In genomic region chr13:28574617-28575142, GRCh38 we compare ENCODE assay signal across 8 cellular contexts.
DNase-seq lines count a peak whose midpoint lies in the region; ATAC-seq and TF ChIP-seq lines count a peak whose summit lies in the region.

No MANE protein-coding gene starts in this region.

- H3K9me3 Mint-ChIP-seq in naive thymus-derived CD8-positive, alpha-beta T cell = no peaks in the 10 kb centered on the region

- no peak for TF ChIP-seq CTCF in RWPE1 (conservative IDR thresholded peaks at IDR 0.05; ENCODE audit: low read depth)
- TF ChIP-seq CTCF in fibroblast of lung (conservative IDR thresholded peaks at IDR 0.05 in 1 of 2, IDR thresholded peaks at IDR 0.05 in 1 of 2; ENCODE audit: low read depth in 1 of 2, low read length in 2 of 2) = no peak
- TF ChIP-seq CTCF in thyroid gland (IDR thresholded peaks at IDR 0.05) = no peak

- 76 to 78% methylated on average over 10 of the region's 10 CpGs for WGBS in thyroid gland, 2 donors

- H4K20me1 ChIP-seq in fibroblast of lung (ENCODE audit: control insufficient read depth, extremely low read depth, insufficient read depth, low read length) = no peaks in the 10 kb centered on the region

- DNase-seq in RWPE1 (ENCODE audit: low spot score) (peak; percentile 90), fibroblast of lung (ENCODE audit: low read depth in 2 of 2) (peak; percentile 91 to 96), iPS-NIHi11 (ENCODE audit: low spot score) (no peak), thyroid gland (no peak)
- peak; percentile 60 for DNase-seq in stimulated activated CD4-positive, alpha-beta T cell treated with anti-CD3 and anti-CD28 coated beads, Interleukin-15, amount 100 ng/mL, for 24 hours
- no peak for DNase-seq in naive thymus-derived CD8-positive, alpha-beta T cell

- no peak overlapping the region for H3K4me3 ChIP-seq in fibroblast of lung (replicated peaks in 1 of 4; ENCODE audit: control extremely low read depth in 1 of 4, insufficient read depth in 1 of 4, low read depth in 3 of 4, low read length in 4 of 4)
- H3K4me3 ChIP-seq in thyroid gland (replicated peaks in 1 of 3) = no peak overlapping the region

- H3K9me3 ChIP-seq in fibroblast of lung (ENCODE audit: control insufficient read depth, insufficient read depth, low read depth, low read length) (no peaks in the 10 kb centered on the region), thyroid gland (no peaks in the 10 kb centered on the region)

- peaks cover 0 to 7% (median under 1%) of the 10 kb centered on the region in 4 donors for H3K4me1 Mint-ChIP-seq in naive thymus-derived CD8-positive, alpha-beta T cell

- H3K79me2 ChIP-seq in fibroblast of lung (ENCODE audit: control insufficient read depth, insufficient read depth, low read length) = no peaks in the 10 kb centered on the region

- peak overlapping the region; percentile 48 for H2AFZ ChIP-seq in fibroblast of lung (ENCODE audit: low read length)

- intact Hi-C loops in thyroid gland (cut with DNase I) = no loop called here

- no peaks in the 10 kb centered on the region for H3K36me3 ChIP-seq in fibroblast of lung (ENCODE audit: control insufficient read depth, insufficient read depth, low read length)
- no peaks in the 10 kb centered on the region for H3K36me3 ChIP-seq in thyroid gland

- POLR2A ChIA-PET in RWPE1 (lab: Yijun Ruan, JAX; ENCODE audit: low non-redundant PET) = no interaction called here
- POLR2A ChIA-PET in naive thymus-derived CD8-positive, alpha-beta T cell (lab: Charles Lee) = no interaction called here

- no peak overlapping the region for H3K4me2 ChIP-seq in fibroblast of lung (ENCODE audit: extremely low read depth, insufficient read depth, low read length)

- H3K27me3 Mint-ChIP-seq in naive thymus-derived CD8-positive, alpha-beta T cell = peaks cover 0 to 8% (median 5%) of the 10 kb centered on the region in 5 donors

- H3K27ac ChIP-seq in RWPE1 (no peak overlapping the region), fibroblast of lung (ENCODE audit: insufficient read depth, low read length) (peak overlapping the region; percentile 58), thyroid gland (no peak overlapping the region)

- H3K27me3 ChIP-seq in fibroblast of lung (ENCODE audit: control insufficient read depth, insufficient read depth, low read length) = no peaks in the 10 kb centered on the region
- no peaks in the 10 kb centered on the region for H3K27me3 ChIP-seq in thyroid gland

- TF ChIP-seq POLR2A in thyroid gland (IDR thresholded peaks at IDR 0.05) = no peak

- peaks cover 2% of the 10 kb centered on the region for H3K4me1 ChIP-seq in fibroblast of lung (ENCODE audit: control insufficient read depth, extremely low read depth, insufficient read depth, low read length)
- peaks cover 6 to 8% of the 10 kb centered on the region in 2 donors for H3K4me1 ChIP-seq in thyroid gland

- ATAC-seq in GM18868 (IDR thresholded peaks at IDR 0.05; ENCODE audit: unreplicated experiment) (peak; percentile 45), GM19455 (IDR thresholded peaks at IDR 0.05; ENCODE audit: unreplicated experiment) (no peak)
- ATAC-seq in naive thymus-derived CD8-positive, alpha-beta T cell = no peak

- no peaks in the 10 kb centered on the region for H3K36me3 Mint-ChIP-seq in naive thymus-derived CD8-positive, alpha-beta T cell

- no peak overlapping the region for H3K4me3 Mint-ChIP-seq in naive thymus-derived CD8-positive, alpha-beta T cell

- CTCF ChIA-PET in RWPE1 (lab: Yijun Ruan, JAX) = no interaction called here

- H3K27ac Mint-ChIP-seq in naive thymus-derived CD8-positive, alpha-beta T cell = peak overlapping the region in 1 of 10 donors; percentile 58

- no peak overlapping the region for H3K9ac ChIP-seq in fibroblast of lung (ENCODE audit: insufficient read depth, low read length)

Comparison
In these comparisons a context has a peak if more than half of its experiments do, and no peak if none do; other contexts are left out.
1. DNase-seq: peak in RWPE1 (single experiment), fibroblast of lung (2 of 2) and stimulated activated CD4-positive, alpha-beta T cell treated with anti-CD3 and anti-CD28 coated beads, Interleukin-15, amount 100 ng/mL, for 24 hours (single experiment); none in iPS-NIHi11 (single experiment), thyroid gland (0 of 2) and naive thymus-derived CD8-positive, alpha-beta T cell (0 of 10).